Comparison of ENCODE assay signal across 8 cellular contexts in genomic region chr9:5493597-5494511, GRCh38. TPM values are rescaled to one million over a fixed set of nuclear protein-coding genes. Genes with fewer than 3 reads are reported as not detected.
DNase-seq lines count a peak whose midpoint lies in the region; ATAC-seq and TF ChIP-seq lines count a peak whose summit lies in the region.

No MANE protein-coding gene starts in this region.

- H3K27ac Mint-ChIP-seq in naive thymus-derived CD8-positive, alpha-beta T cell, result peak overlapping the region in 6 of 10 donors; percentile 9 to 62 (median 32)

- no peak for DNase-seq in activated CD4-positive, CD25-positive, alpha-beta regulatory T cell (lab: John Stamatoyannopoulos, UW)
- peak; percentile 80 for DNase-seq in MV-4-11 (lab: John Stamatoyannopoulos, UW)
- peak; percentile 81 to 95 for DNase-seq in cardiac fibroblast (ENCODE audit: low read depth in 2 of 2)
- DNase-seq in naive thymus-derived CD8-positive, alpha-beta T cell, result no peak
- no peak for DNase-seq in NCI-H187 treated with DMSO at 0.1 percent for 48 hours (lab: John Stamatoyannopoulos, UW)
- DNase-seq in posterior vena cava (ENCODE audit: low spot score), result no peak

- H3K9me3 Mint-ChIP-seq in naive thymus-derived CD8-positive, alpha-beta T cell, result peaks cover 0 to 7% (median 0%) of the 10 kb centered on the region in 9 donors

- H3K27me3 Mint-ChIP-seq in naive thymus-derived CD8-positive, alpha-beta T cell, result no peaks in the 10 kb centered on the region

- peak; percentile 83 to 89 for ATAC-seq in activated CD4-positive, CD25-positive, alpha-beta regulatory T cell treated with anti-CD3 and anti-CD28 coated beads, Interleukin-2, amount 50 U/mL, for 24 hours
- peak; percentile 88 for ATAC-seq in HG02571 (IDR thresholded peaks at IDR 0.05; ENCODE audit: unreplicated experiment)
- ATAC-seq in naive thymus-derived CD8-positive, alpha-beta T cell, result no peak

- H3K4me3 Mint-ChIP-seq in naive thymus-derived CD8-positive, alpha-beta T cell, result no peak overlapping the region

- peaks cover 0 to 9% (median 2%) of the 10 kb centered on the region in 4 donors for H3K4me1 Mint-ChIP-seq in naive thymus-derived CD8-positive, alpha-beta T cell

- intact Hi-C loops in posterior vena cava (cut with DNase I), result loop anchor here in 1 of 2 donors (10.0 kb wide), 1 partner anchor 179 kb away; no protein-coding TSS in a partner anchor

- no peak for TF ChIP-seq CTCF in cardiac fibroblast (IDR thresholded peaks at IDR 0.05; ENCODE audit: low read depth, low read length)

- H3K4me3 ChIP-seq in cardiac fibroblast (replicated peaks in 1 of 2; ENCODE audit: low read depth in 2 of 2, low read length in 2 of 2), result no peak overlapping the region

- no peaks in the 10 kb centered on the region for H3K36me3 Mint-ChIP-seq in naive thymus-derived CD8-positive, alpha-beta T cell

- POLR2A ChIA-PET in naive thymus-derived CD8-positive, alpha-beta T cell (lab: Charles Lee), result interaction anchor here (0.9 kb wide), 1 partner anchor 106 kb away, joined by 3 read pairs; no protein-coding TSS in a partner anchor

RNA-seq across cellular contexts. Expression of gene PDCD1LG2, which starts 16.5 kb away (rescaled TPM):
- not detected for total RNA-seq in naive thymus-derived CD8-positive, alpha-beta T cell
- polyA plus RNA-seq in naive thymus-derived CD8-positive, alpha-beta T cell, result not detected
- 1 to 10 TPM; 4.2 to 5.4 TPM for total RNA-seq in posterior vena cava

RNA-seq across cellular contexts. Expression of gene CD274, which starts 43.5 kb away (rescaled TPM):
- 1 to 10 TPM; 3.9 to 4.7 TPM for total RNA-seq in naive thymus-derived CD8-positive, alpha-beta T cell
- polyA plus RNA-seq in naive thymus-derived CD8-positive, alpha-beta T cell, result 1 to 10 TPM; 1.1 to 3.9 (median 1.6) TPM
- 1 to 10 TPM; 3.1 to 3.5 TPM for total RNA-seq in posterior vena cava

RNA-seq across cellular contexts. Expression of gene PLGRKT, which starts 56.1 kb away (rescaled TPM):
- 10 to 100 TPM; 19.0 to 19.1 TPM for total RNA-seq in naive thymus-derived CD8-positive, alpha-beta T cell
- polyA plus RNA-seq in naive thymus-derived CD8-positive, alpha-beta T cell, result 10 to 100 TPM; 45.2 to 60.3 (median 55.8) TPM
- total RNA-seq in posterior vena cava, result 10 to 100 TPM; 19.8 to 27.6 TPM

Comparison
In these comparisons a context has a peak if more than half of its experiments do, and no peak if none do; other contexts are left out.
1. ATAC-seq: peak in activated CD4-positive, CD25-positive, alpha-beta regulatory T cell treated with anti-CD3 and anti-CD28 coated beads, Interleukin-2, amount 50 U/mL, for 24 hours (2 of 2) and HG02571 (single experiment); none in naive thymus-derived CD8-positive, alpha-beta T cell (0 of 2).
2. DNase-seq: peak in MV-4-11 (single experiment) and cardiac fibroblast (2 of 2); none in activated CD4-positive, CD25-positive, alpha-beta regulatory T cell (0 of 4), naive thymus-derived CD8-positive, alpha-beta T cell (0 of 10), NCI-H187 treated with DMSO at 0.1 percent for 48 hours (single experiment) and posterior vena cava (single experiment).
3. RNA of gene PDCD1LG2, which starts 16.5 kb away (total RNA-seq): 4.2 to 5.4 TPM in posterior vena cava; not detected in naive thymus-derived CD8-positive, alpha-beta T cell; every median in the first group is over 4 times any median in the second.